In the genomic region with DNA sequence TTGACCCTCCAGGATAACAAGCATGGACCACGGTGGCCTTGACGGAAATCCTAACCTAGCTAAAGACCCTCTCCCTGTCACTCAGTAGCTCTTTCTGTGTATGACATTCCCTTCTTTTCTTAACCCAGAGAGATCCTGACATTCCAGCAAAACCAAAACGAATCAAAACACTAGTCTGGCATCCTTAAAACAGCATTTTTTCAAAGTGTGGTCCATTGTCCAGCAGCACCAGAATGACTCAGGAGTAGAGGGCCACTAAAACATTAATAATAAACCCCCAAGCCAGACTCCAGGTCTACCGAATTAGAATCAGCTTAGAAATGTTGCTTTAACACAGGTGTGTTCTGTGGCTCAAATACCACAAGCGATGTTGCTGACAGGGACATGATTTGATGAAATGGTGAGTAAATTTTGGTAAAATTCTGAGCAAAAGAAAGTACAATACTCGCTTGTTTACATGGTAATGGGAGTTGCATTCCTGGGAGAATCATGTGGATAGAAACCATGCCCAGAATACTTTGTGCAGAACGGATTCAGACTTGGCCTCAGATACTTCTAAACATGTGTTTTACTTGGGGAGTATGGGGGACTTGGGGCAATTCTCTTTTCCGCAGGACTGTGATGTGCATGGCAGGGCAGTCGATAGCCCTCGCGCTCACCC, we compare ENCODE assay signal across 17 cellular contexts.
DNase-seq lines count a peak whose midpoint lies in the region; ATAC-seq and TF ChIP-seq lines count a peak whose summit lies in the region.
"Had no signal": no experiment of that assay in that cellular context is flagged by ENCODE, and none has a peak within 500 bp of the region (broad histone marks: within the 10 kb centered on the region; RNA-seq: fewer than 3 reads in every experiment).

No MANE protein-coding gene starts in this region.

- no peak for ATAC-seq in GM21825 (IDR thresholded peaks at IDR 0.05; ENCODE audit: unreplicated experiment)
- no peak for ATAC-seq in HG02759 (IDR thresholded peaks at IDR 0.05; ENCODE audit: unreplicated experiment)
- ATAC-seq: HCT116 had no signal

- H3K27ac ChIP-seq in caudate nucleus (ENCODE audit: low read depth, low read length), result peak overlapping the region; percentile 9

- no peak for TF ChIP-seq CTCF in AG10803 (conservative IDR thresholded peaks at IDR 0.05; ENCODE audit: low read length)

- DNase-seq in AG10803 (ENCODE audit: low read depth) (peak; percentile 41), M059J (ENCODE audit: low read depth) (peak; percentile 56), caudate nucleus (lab: John Stamatoyannopoulos, UW) (no peak), kidney glomerular epithelial cell (lab: John Stamatoyannopoulos, UW) (peak; percentile 5), NCI-H1417 treated with DMSO at 0.1 percent for 48 hours (lab: John Stamatoyannopoulos, UW) (no peak), NCI-H2171 treated with DMSO at 0.1 percent for 48 hours (lab: John Stamatoyannopoulos, UW) (no peak)
- DNase-seq: 8988T; GF-D8; Kasumi-1; MG63; NCI-H1417; NCI-H187; NCI-H510A; NK-92 treated with Interleukin-12 subunit alpha and Interleukin-12 subunit beta, amount 100 ng/mL, for 24 hours had no signal

- H3K4me3 ChIP-seq in AG10803 (ENCODE audit: low read length), result no peak overlapping the region
- H3K4me3 ChIP-seq: MG63 had no signal

Comparison
In these comparisons a context has a peak if more than half of its experiments do, and no peak if none do; other contexts are left out.
1. DNase-seq: peak in AG10803 (single experiment), M059J (single experiment) and kidney glomerular epithelial cell (single experiment); none in caudate nucleus (0 of 61), NCI-H1417 treated with DMSO at 0.1 percent for 48 hours (single experiment) and NCI-H2171 treated with DMSO at 0.1 percent for 48 hours (single experiment).